Comparison of ENCODE assay signal across 8 cellular contexts in the genomic region with DNA sequence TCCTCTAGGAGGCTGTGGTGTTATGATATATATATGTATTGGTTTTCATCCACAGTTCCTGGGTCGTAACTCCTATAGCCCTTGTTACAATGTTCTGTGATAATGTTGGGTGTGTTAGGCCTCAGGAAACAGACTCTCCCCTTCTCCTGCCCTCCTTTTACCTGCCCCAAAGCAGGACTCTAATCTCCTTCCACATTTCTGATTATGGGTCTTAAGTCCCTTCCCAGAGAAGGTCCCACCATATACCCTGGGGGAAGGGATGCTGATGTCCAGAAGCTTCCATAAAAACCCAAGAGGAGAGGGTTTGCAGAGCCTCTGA. TPM values are rescaled to one million over a fixed set of nuclear protein-coding genes. Genes with fewer than 3 reads are reported as not detected.
DNase-seq lines count a peak whose midpoint lies in the region; ATAC-seq and TF ChIP-seq lines count a peak whose summit lies in the region.

No MANE protein-coding gene starts in this region.

- peak overlapping the region; percentile 28 for H3K9ac ChIP-seq in mesendoderm (ENCODE audit: low read length)

- intact Hi-C loops in cardiac septum (cut with DNase I): loop anchor here (1.0 to 10.0 kb wide), 3 partner anchors 18 to 195 kb away; partner anchors contain the start of gene DHX33
- intact Hi-C loops in uterus (cut with DNase I; ENCODE audit: low total_unique reads): no loop called here

- H4K5ac ChIP-seq in mesendoderm (ENCODE audit: low read length): no peak overlapping the region

- H3K79me2 ChIP-seq in mesendoderm (ENCODE audit: control insufficient read depth, insufficient read depth, low read length): peaks cover 33% of the 10 kb centered on the region

- H3K36me3 ChIP-seq in cardiac muscle cell (peaks cover 34% of the 10 kb centered on the region), mesendoderm (ENCODE audit: control insufficient read depth, insufficient read depth, low read length) (peaks cover 13% of the 10 kb centered on the region), uterus (no peaks in the 10 kb centered on the region)

- H3K27ac ChIP-seq in cardiac muscle cell (peak overlapping the region; percentile 74), angular gyrus (ENCODE audit: low read depth, low read length) (peak overlapping the region; percentile 90), mesendoderm (ENCODE audit: low read depth, low read length) (no peak overlapping the region), uterus (peak overlapping the region; percentile 67 to 69)

- no peak for TF ChIP-seq POLR2A in uterus (IDR thresholded peaks at IDR 0.05)

- TF ChIP-seq CTCF in cardiac muscle cell (IDR thresholded peaks at IDR 0.05; ENCODE audit: low read depth, low read length) (peak; percentile 17), uterus (IDR thresholded peaks at IDR 0.05) (no peak), foreskin fibroblast (IDR thresholded peaks at IDR 0.05; ENCODE audit: low read depth, low read length) (no peak)

- H3K56ac ChIP-seq in mesendoderm (ENCODE audit: low read length): peak overlapping the region; percentile 9

- H3K4me3 ChIP-seq in cardiac muscle cell (peak overlapping the region; percentile 94), mesendoderm (ENCODE audit: low read length) (no peak overlapping the region), uterus (peak overlapping the region; percentile 47 to 95), foreskin fibroblast (ENCODE audit: low read depth in 1 of 2, low read length in 2 of 2) (peak overlapping the region in 1 of 2 donors; percentile 49)

- no peaks in the 10 kb centered on the region for H3K9me3 ChIP-seq in cardiac muscle cell (ENCODE audit: low read depth)
- no peaks in the 10 kb centered on the region for H3K9me3 ChIP-seq in uterus

- no peak overlapping the region for H3K18ac ChIP-seq in mesendoderm (ENCODE audit: low read length)

- peak overlapping the region; percentile 30 for H3K4me2 ChIP-seq in mesendoderm (ENCODE audit: low read length)

- no peak overlapping the region for H2AK5ac ChIP-seq in mesendoderm (ENCODE audit: low read length)

- H2BK5ac ChIP-seq in mesendoderm (ENCODE audit: low read length): no peak overlapping the region

- H3K4ac ChIP-seq in mesendoderm (ENCODE audit: low read depth, low read length): no peak overlapping the region

- WGBS in mesendoderm (ENCODE audit: extremely low coverage, insufficient coverage, low lambda C conversion rate): no CpG with 5 or more reads among the region's 1 CpG

- no peak overlapping the region for H2BK120ac ChIP-seq in mesendoderm (ENCODE audit: low read depth, low read length)

- peaks cover 3% of the 10 kb centered on the region for H3K79me1 ChIP-seq in mesendoderm (ENCODE audit: low read length)

- no peak overlapping the region for H2BK15ac ChIP-seq in mesendoderm (replicated peaks; ENCODE audit: low read depth)

- H3K27me3 ChIP-seq in cardiac muscle cell (no peaks in the 10 kb centered on the region), mesendoderm (ENCODE audit: insufficient read depth, low read length, poor library complexity) (no peaks in the 10 kb centered on the region), uterus (no peaks in the 10 kb centered on the region)

- H3K4me1 ChIP-seq in cardiac muscle cell (ENCODE audit: low read depth): peaks cover 8% of the 10 kb centered on the region
- no peaks in the 10 kb centered on the region for H3K4me1 ChIP-seq in mesendoderm (ENCODE audit: control insufficient read depth, low read depth, low read length)
- H3K4me1 ChIP-seq in uterus: peaks cover 5 to 7% of the 10 kb centered on the region in 2 donors

- H3K23ac ChIP-seq in mesendoderm (ENCODE audit: low read length): no peak overlapping the region

- H4K8ac ChIP-seq in mesendoderm (ENCODE audit: low read depth, low read length): no peak overlapping the region

- DNase-seq in cardiac muscle cell (ENCODE audit: low read depth in 1 of 2, low spot score in 1 of 2) (no peak), cardiac septum (ENCODE audit: low spot score) (no peak), mesendoderm (no peak), uterus (no peak), foreskin fibroblast (no peak)

- ATAC-seq in HG02938 (IDR thresholded peaks at IDR 0.05; ENCODE audit: unreplicated experiment): no peak
- no peak for ATAC-seq in GM21515 (IDR thresholded peaks at IDR 0.05; ENCODE audit: unreplicated experiment)

RNA-seq across cellular contexts. Expression of gene C1QBP, which starts 0.5 kb away (rescaled TPM):
- total RNA-seq in cardiac muscle cell (156 and 211 TPM in 2 replicates), cardiac septum (101 TPM), uterus (10 to 100 TPM; 49.2 to 98.4 (median 80.7) TPM)
- polyA plus RNA-seq in cardiac muscle cell: 241 and 299 TPM in 2 replicates
- polyA plus RNA-seq in mesendoderm (2013, experiment 1 of 2): 415 TPM
- 405 TPM for polyA plus RNA-seq in mesendoderm (2013, experiment 2 of 2)

RNA-seq across cellular contexts. Expression of gene RPAIN, which starts 19.4 kb away (rescaled TPM):
- total RNA-seq in cardiac muscle cell: 117 and 185 TPM in 2 replicates
- 117 and 119 TPM in 2 replicates for polyA plus RNA-seq in cardiac muscle cell
- 30.0 TPM for total RNA-seq in cardiac septum
- polyA plus RNA-seq in mesendoderm (2013, experiment 1 of 2): 44.4 TPM
- 43.1 TPM for polyA plus RNA-seq in mesendoderm (2013, experiment 2 of 2)
- 10 to 100 TPM; 38.7 to 78.8 (median 46.9) TPM for total RNA-seq in uterus

RNA-seq across cellular contexts. Expression of gene NUP88, which starts 19.9 kb away (rescaled TPM):
- 86.3 and 89.7 TPM in 2 replicates for total RNA-seq in cardiac muscle cell
- 70.5 and 74.4 TPM in 2 replicates for polyA plus RNA-seq in cardiac muscle cell
- total RNA-seq in cardiac septum: 45.1 TPM
- polyA plus RNA-seq in mesendoderm (2013, experiment 1 of 2): 126 TPM
- polyA plus RNA-seq in mesendoderm (2013, experiment 2 of 2): 124 TPM
- 10 to 100 TPM; 24.7 to 69.8 (median 52.3) TPM for total RNA-seq in uterus

RNA-seq across cellular contexts. Expression of gene DHX33, which starts 29.4 kb away (rescaled TPM):
- total RNA-seq in cardiac muscle cell (7.8 and 12.2 TPM in 2 replicates), cardiac septum (6.3 TPM), uterus (10 to 100 TPM in 2 of 4 donors, 1 to 10 TPM in 2; 7.4 to 15.7 (median 11.4) TPM)
- polyA plus RNA-seq in cardiac muscle cell: 1.6 and 3.2 TPM in 2 replicates
- 50.1 TPM for polyA plus RNA-seq in mesendoderm (2013, experiment 1 of 2)
- polyA plus RNA-seq in mesendoderm (2013, experiment 2 of 2): 49.2 TPM

RNA-seq across cellular contexts. Expression of gene DERL2, which starts 46.6 kb away (rescaled TPM):
- total RNA-seq in cardiac muscle cell (17.9 and 30.4 TPM in 2 replicates), cardiac septum (32.8 TPM), uterus (10 to 100 TPM; 10.2 to 61.4 (median 47.0) TPM)
- 46.7 and 73.5 TPM in 2 replicates for polyA plus RNA-seq in cardiac muscle cell
- 33.1 TPM for polyA plus RNA-seq in mesendoderm (2013, experiment 1 of 2)
- polyA plus RNA-seq in mesendoderm (2013, experiment 2 of 2): 34.2 TPM
